8 cellular contexts compared by ENCODE assay signal in the genomic region with DNA sequence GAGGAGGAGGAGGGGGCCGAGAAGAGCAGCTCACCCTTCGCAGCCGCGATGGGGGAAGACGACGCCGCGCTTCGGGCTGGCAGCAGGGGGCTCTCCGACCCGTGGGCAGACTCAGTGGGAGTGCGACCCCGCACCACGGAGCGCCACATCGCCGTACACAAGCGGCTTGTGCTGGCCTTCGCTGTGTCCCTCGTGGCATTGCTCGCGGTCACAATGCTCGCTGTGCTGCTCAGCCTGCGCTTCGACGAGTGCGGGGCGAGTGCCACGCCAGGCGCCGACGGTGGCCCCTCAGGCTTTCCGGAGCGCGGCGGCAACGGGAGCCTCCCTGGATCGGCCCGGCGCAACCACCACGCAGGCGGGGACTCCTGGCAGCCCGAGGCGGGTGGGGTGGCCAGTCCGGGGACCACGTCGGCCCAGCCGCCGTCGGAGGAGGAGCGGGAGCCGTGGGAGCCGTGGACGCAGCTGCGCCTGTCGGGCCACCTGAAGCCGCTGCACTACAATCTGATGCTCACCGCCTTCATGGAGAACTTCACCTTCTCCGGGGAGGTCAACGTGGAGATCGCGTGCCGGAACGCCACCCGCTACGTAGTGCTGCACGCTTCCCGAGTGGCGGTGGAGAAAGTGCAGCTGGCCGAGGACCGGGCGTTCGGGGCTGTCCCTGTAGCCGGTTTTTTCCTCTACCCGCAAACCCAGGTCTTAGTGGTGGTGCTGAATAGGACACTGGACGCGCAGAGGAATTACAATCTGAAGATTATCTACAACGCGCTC. TPM values are rescaled to one million over a fixed set of nuclear protein-coding genes. Genes with fewer than 3 reads are reported as not detected.
A peak's percentile ranks its signal among the peaks of the same experiment; 100 is the strongest.
DNase-seq lines count a peak whose midpoint lies in the region; ATAC-seq and TF ChIP-seq lines count a peak whose summit lies in the region.

No MANE protein-coding gene starts in this region.

- DNase-seq in GM13976 (ENCODE audit: low spot score) (peak; percentile 32), WERI-Rb-1 (peak; percentile 44), iPS DF 6.9 (ENCODE audit: low read depth, low spot score) (no peak), DMS79 (lab: John Stamatoyannopoulos, UW) (no peak), NCI-H187 (lab: John Stamatoyannopoulos, UW) (no peak)

- H3K9me3 ChIP-seq in WERI-Rb-1 (ENCODE audit: severe bottlenecking) = no peaks in the 10 kb centered on the region
- H3K9me3 ChIP-seq in iPS DF 6.9 (ENCODE audit: control insufficient read depth, insufficient read depth, low read length) = no peaks in the 10 kb centered on the region
- H3K9me3 ChIP-seq in skeletal muscle tissue (ENCODE audit: control insufficient read depth in 3 of 3, low read length in 3 of 3) = no peaks in the 10 kb centered on the region

- H3K27me3 ChIP-seq in WERI-Rb-1 (ENCODE audit: insufficient read depth, low read depth, severe bottlenecking) = no peaks in the 10 kb centered on the region
- H3K27me3 ChIP-seq in iPS DF 6.9 (ENCODE audit: control insufficient read depth, insufficient read depth, low read length) = peaks cover 18% of the 10 kb centered on the region
- peaks cover 35 to 52% (median 42%) of the 10 kb centered on the region in 3 donors for H3K27me3 ChIP-seq in skeletal muscle tissue (ENCODE audit: control insufficient read depth in 3 of 3, insufficient read depth in 3 of 3, low read length in 3 of 3)

- in situ Hi-C loops in GM13976 (cut with MboI; ENCODE audit: low sequenced_read_pairs, unreplicated experiment) = no loop called here

- peak overlapping the region; percentile 16; the same call in 1 of the 2 replicates for H3K27ac ChIP-seq in WERI-Rb-1
- H3K27ac ChIP-seq in iPS DF 6.9 (ENCODE audit: low read length) = no peak overlapping the region
- H3K27ac ChIP-seq in skeletal muscle tissue (ENCODE audit: low read depth, low read length) = no peak overlapping the region

- no peaks in the 10 kb centered on the region for H3K4me1 ChIP-seq in iPS DF 6.9 (ENCODE audit: control insufficient read depth, insufficient read depth, low read length)
- peaks cover 6 to 30% (median 15%) of the 10 kb centered on the region in 3 donors for H3K4me1 ChIP-seq in skeletal muscle tissue (ENCODE audit: control insufficient read depth in 3 of 3, insufficient read depth in 3 of 3, low read length in 3 of 3)

- TF ChIP-seq CTCF in GM13976 (IDR thresholded peaks at IDR 0.05; ENCODE audit: borderline replicate concordance, control extremely low read depth, extremely low read depth, insufficient read depth, missing control alignments) (no peak), WERI-Rb-1 (IDR thresholded peaks at IDR 0.05; ENCODE audit: low read depth, low read length) (peak; percentile 54)

- WGBS in iPS DF 6.9 (ENCODE audit: insufficient coverage, insufficient read length) = no CpG with 5 or more reads among the region's 79 CpGs

- H3K4me3 ChIP-seq in WERI-Rb-1 (ENCODE audit: low read depth, low read length) (peak overlapping the region; percentile 56), iPS DF 6.9 (ENCODE audit: low read length) (peak overlapping the region; percentile 42; the same call in 1 of the 2 replicates), skeletal muscle tissue (ENCODE audit: low read length in 3 of 3) (peak overlapping the region; percentile 46 to 64 (median 62))

- peak overlapping the region in 1 of 3 donors; percentile 28 for H3K9ac ChIP-seq in skeletal muscle tissue (ENCODE audit: low read depth in 1 of 3, low read length in 3 of 3)

- no peak for ATAC-seq in HG02678 (IDR thresholded peaks at IDR 0.05; ENCODE audit: unreplicated experiment)
- no peak for ATAC-seq in activated CD4-positive, CD25-positive, alpha-beta regulatory T cell treated with anti-CD3 and anti-CD28 coated beads, Interleukin-2, amount 50 U/mL, for 24 hours

- H3K36me3 ChIP-seq in WERI-Rb-1 (no peaks in the 10 kb centered on the region), iPS DF 6.9 (ENCODE audit: control insufficient read depth, insufficient read depth, low read length) (no peaks in the 10 kb centered on the region), skeletal muscle tissue (ENCODE audit: control insufficient read depth in 3 of 3, insufficient read depth in 3 of 3, low read length in 3 of 3) (no peaks in the 10 kb centered on the region)

RNA-seq across cellular contexts. Expression of a gene that starts 0.7 kb away (rescaled TPM):
- total RNA-seq in skeletal muscle tissue = 6.8 TPM

Comparison
In these comparisons a context has a peak if more than half of its experiments do, and no peak if none do; other contexts are left out.
1. DNase-seq: peak in GM13976 (single experiment) and WERI-Rb-1 (single experiment); none in iPS DF 6.9 (single experiment), DMS79 (single experiment) and NCI-H187 (0 of 2).
2. Peak in every context shown above with its lines, with median percentiles within 50 percentile points of each other: H3K4me3 ChIP-seq.